Comparison of ENCODE assay signal across 17 cellular contexts in genomic region chr16:66134875-66135274, GRCh38.
"Had no signal": no experiment of that assay in that cellular context is flagged by ENCODE, and none has a peak within 500 bp of the region (broad histone marks: within the 10 kb centered on the region; RNA-seq: fewer than 3 reads in every experiment).

No MANE protein-coding gene starts in this region.

- H3K4me3 ChIP-seq: dorsolateral prefrontal cortex, gastrocnemius medialis, heart left ventricle, psoas muscle, sigmoid colon, testis, uterus had no signal

- H3K4me1 ChIP-seq: uterus had no signal

- H3K9me3 Mint-ChIP-seq: activated CD4-positive, alpha-beta T cell treated with anti-CD3 and anti-CD28 coated beads, Interleukin-2, amount 10 ng/mL, durations not matched to agents 7 days and 5 days; endodermal cell; natural killer cell treated with Interleukin-12 subunit alpha and Interleukin-12 subunit beta and Interleukin-15 and Interleukin-18, amount 100 ng/mL, for 72 hours; stimulated activated naive CD8-positive, alpha-beta T cell treated with anti-CD3 and anti-CD28 coated beads, Interleukin-15, amount 100 ng/mL, for 72 hours; T-helper 2 cell treated with Interferon-gamma antibody and Interleukin-4, amounts not matched to agents 5 μg/mL and 100 μg/mL, for 36 hours had no signal

- H3K27me3 ChIP-seq: dorsolateral prefrontal cortex, gastrocnemius medialis, heart left ventricle, sigmoid colon, testis, uterus had no signal

- ATAC-seq: left colon; natural killer cell treated with Interleukin-12 subunit alpha and Interleukin-12 subunit beta and Interleukin-15 and Interleukin-18, amount 100 ng/mL, for 72 hours; stimulated activated naive CD8-positive, alpha-beta T cell treated with anti-CD3 and anti-CD28 coated beads, Interleukin-15, amount 100 ng/mL, for 72 hours had no signal

- H3K27ac Mint-ChIP-seq: activated CD4-positive, alpha-beta T cell treated with anti-CD3 and anti-CD28 coated beads, Interleukin-2, amount 10 ng/mL, durations not matched to agents 7 days and 5 days; endodermal cell; natural killer cell treated with Interleukin-12 subunit alpha and Interleukin-12 subunit beta and Interleukin-15 and Interleukin-18, amount 100 ng/mL, for 72 hours; stimulated activated naive CD8-positive, alpha-beta T cell treated with anti-CD3 and anti-CD28 coated beads, Interleukin-15, amount 100 ng/mL, for 72 hours; T-helper 2 cell treated with Interferon-gamma antibody and Interleukin-4, amounts not matched to agents 5 μg/mL and 100 μg/mL, for 36 hours had no signal

- H3K4me3 Mint-ChIP-seq: activated CD4-positive, alpha-beta T cell treated with anti-CD3 and anti-CD28 coated beads, Interleukin-2, amount 10 ng/mL, durations not matched to agents 7 days and 5 days; endodermal cell; natural killer cell treated with Interleukin-12 subunit alpha and Interleukin-12 subunit beta and Interleukin-15 and Interleukin-18, amount 100 ng/mL, for 72 hours; stimulated activated naive CD8-positive, alpha-beta T cell treated with anti-CD3 and anti-CD28 coated beads, Interleukin-15, amount 100 ng/mL, for 72 hours; T-helper 2 cell treated with Interferon-gamma antibody and Interleukin-4, amounts not matched to agents 5 μg/mL and 100 μg/mL, for 36 hours had no signal

- H3K4me1 Mint-ChIP-seq: stimulated activated naive CD8-positive, alpha-beta T cell treated with anti-CD3 and anti-CD28 coated beads, Interleukin-15, amount 100 ng/mL, for 72 hours had no signal

- H3K9me3 ChIP-seq: gastrocnemius medialis, heart left ventricle, psoas muscle, sigmoid colon, testis, uterus had no signal

- DNase-seq: activated CD4-positive, alpha-beta T cell treated with anti-CD3 and anti-CD28 coated beads, Interleukin-2, amount 10 ng/mL, durations not matched to agents 7 days and 5 days; activated naive CD4-positive, alpha-beta T cell treated with Interleukin-2 at 50 U/mL for 16 hours; anterior cingulate cortex; cerebellar nuclear complex; dorsolateral prefrontal cortex; endodermal cell; stimulated activated CD4-positive, alpha-beta T cell treated with anti-CD3 and anti-CD28 coated beads, Interleukin-1b, Interleukin-23, amount 100 ng/mL, for 48 hours; stimulated activated naive CD8-positive, alpha-beta T cell treated with anti-CD3 and anti-CD28 coated beads, Interleukin-15, amount 100 ng/mL, for 72 hours had no signal

- H3K36me3 ChIP-seq: gastrocnemius medialis, heart left ventricle, sigmoid colon, uterus had no signal

- H3K27ac ChIP-seq: dorsolateral prefrontal cortex, psoas muscle, uterus had no signal

- H3K36me3 Mint-ChIP-seq: natural killer cell treated with Interleukin-12 subunit alpha and Interleukin-12 subunit beta and Interleukin-15 and Interleukin-18, amount 100 ng/mL, for 72 hours had no signal
